8 cellular contexts compared by ENCODE assay signal in genomic region chr5:119299615-119300310, GRCh38. TPM values are rescaled to one million over a fixed set of nuclear protein-coding genes. Genes with fewer than 3 reads are reported as not detected.
A peak's percentile ranks its signal among the peaks of the same experiment; 100 is the strongest.
DNase-seq lines count a peak whose midpoint lies in the region; ATAC-seq and TF ChIP-seq lines count a peak whose summit lies in the region.
"Not testable (repeated sequence)": the region's sequence is repeated elsewhere in the genome, so short reads cannot be mapped to it uniquely, and the experiment has no call there.

No MANE protein-coding gene starts in this region.

- H3K36me3 Mint-ChIP-seq in T-helper 2 cell treated with Interferon-gamma antibody and Interleukin-4, amounts not matched to agents 5 μg/mL and 100 μg/mL, for 36 hours (ENCODE audit: low read depth) = peaks cover 68% of the 10 kb centered on the region
- peaks cover 69% of the 10 kb centered on the region for H3K36me3 Mint-ChIP-seq in activated CD8-positive, alpha-beta T cell treated with anti-CD3 and anti-CD28 coated beads, Interleukin-2, amount 10 ng/mL, durations not matched to agents 7 days and 5 days (ENCODE audit: low read depth)
- H3K36me3 Mint-ChIP-seq in activated T-helper 2 cell treated with anti-CD3 and anti-CD28 coated beads, Interferon-gamma antibody, Interleukin-2, Interleukin-4, amounts not matched to agents 10 μg/mL and 5 μg/mL and 100 μg/mL, durations not matched to agents 14 hours and 24 hours and 36 hours (ENCODE audit: low read depth) = peaks cover 37% of the 10 kb centered on the region

- H3K79me2 ChIP-seq in DND-41 (ENCODE audit: insufficient read depth, low read length) = peaks cover 63% of the 10 kb centered on the region

- H3K4me3 ChIP-seq in DND-41 (ENCODE audit: low read depth in 1 of 2, low read length in 2 of 2); colonic mucosa: not testable (repeated sequence)

- not testable (repeated sequence) for H3K4me2 ChIP-seq in DND-41 (ENCODE audit: insufficient read depth, low read length)

- H3K4me3 Mint-ChIP-seq in T-helper 2 cell treated with Interferon-gamma antibody and Interleukin-4, amounts not matched to agents 5 μg/mL and 100 μg/mL, for 36 hours = peak overlapping the region; percentile 91
- H3K4me3 Mint-ChIP-seq in activated CD8-positive, alpha-beta T cell treated with anti-CD3 and anti-CD28 coated beads, Interleukin-2, amount 10 ng/mL, durations not matched to agents 7 days and 5 days = peak overlapping the region; percentile 81
- H3K4me3 Mint-ChIP-seq in activated T-helper 2 cell treated with anti-CD3 and anti-CD28 coated beads, Interferon-gamma antibody, Interleukin-2, Interleukin-4, amounts not matched to agents 10 μg/mL and 5 μg/mL and 100 μg/mL, durations not matched to agents 14 hours and 24 hours and 36 hours (ENCODE audit: low read depth) = peak overlapping the region; percentile 81

- peaks cover 56% of the 10 kb centered on the region for H3K4me1 ChIP-seq in DND-41 (ENCODE audit: insufficient read depth, low read length)
- H3K4me1 ChIP-seq in colonic mucosa = not testable (repeated sequence)

- CTCF ChIA-PET in activated CD8-positive, alpha-beta T cell treated with anti-CD3 and anti-CD28 coated beads, Interleukin-2, amount 10 ng/mL, durations not matched to agents 7 days and 5 days (lab: Charles Lee) = interaction anchor here (1.0 to 2.8 kb wide), 9 partner anchors 8 to 311 kb away, joined by 3 to 16 read pairs (median 4); partner anchors contain the start of gene DTWD2

- not testable (repeated sequence) for ATAC-seq in DND-41 (ENCODE audit: insufficient read depth, low read depth)
- ATAC-seq in activated CD8-positive, alpha-beta T cell treated with anti-CD3 and anti-CD28 coated beads, Interleukin-2, amount 10 ng/mL, durations not matched to agents 7 days and 5 days = peak; percentile 42
- peak; percentile 34 for ATAC-seq in stimulated activated naive CD8-positive, alpha-beta T cell treated with anti-CD3 and anti-CD28 coated beads, Interleukin-15, Interleukin-2, amounts not matched to agents 100 U/mL and 50 U/mL, for 24 hours

- POLR2A ChIA-PET in activated CD8-positive, alpha-beta T cell treated with anti-CD3 and anti-CD28 coated beads, Interleukin-2, amount 10 ng/mL, durations not matched to agents 7 days and 5 days (lab: Charles Lee) = interaction anchor here (1.0 to 1.7 kb wide), 6 partner anchors 9 to 41 kb away, joined by 3 to 8 read pairs (median 4); no protein-coding TSS in a partner anchor

- H3K9me3 Mint-ChIP-seq in T-helper 2 cell treated with Interferon-gamma antibody and Interleukin-4, amounts not matched to agents 5 μg/mL and 100 μg/mL, for 36 hours; activated CD8-positive, alpha-beta T cell treated with anti-CD3 and anti-CD28 coated beads, Interleukin-2, amount 10 ng/mL, durations not matched to agents 7 days and 5 days (ENCODE audit: insufficient read depth); activated T-helper 2 cell treated with anti-CD3 and anti-CD28 coated beads, Interferon-gamma antibody, Interleukin-2, Interleukin-4, amounts not matched to agents 10 μg/mL and 5 μg/mL and 100 μg/mL, durations not matched to agents 14 hours and 24 hours and 36 hours: not testable (repeated sequence)

- H3K4me1 Mint-ChIP-seq in T-helper 2 cell treated with Interferon-gamma antibody and Interleukin-4, amounts not matched to agents 5 μg/mL and 100 μg/mL, for 36 hours (ENCODE audit: low read depth) = peaks cover 57% of the 10 kb centered on the region
- peaks cover 78% of the 10 kb centered on the region for H3K4me1 Mint-ChIP-seq in activated CD8-positive, alpha-beta T cell treated with anti-CD3 and anti-CD28 coated beads, Interleukin-2, amount 10 ng/mL, durations not matched to agents 7 days and 5 days (ENCODE audit: low read depth)
- H3K4me1 Mint-ChIP-seq in activated T-helper 2 cell treated with anti-CD3 and anti-CD28 coated beads, Interferon-gamma antibody, Interleukin-2, Interleukin-4, amounts not matched to agents 10 μg/mL and 5 μg/mL and 100 μg/mL, durations not matched to agents 14 hours and 24 hours and 36 hours (ENCODE audit: low read depth) = peaks cover 55% of the 10 kb centered on the region

- intact Hi-C loops in activated T-helper 2 cell treated with anti-CD3 and anti-CD28 coated beads, Interferon-gamma antibody, Interleukin-2, Interleukin-4, amounts not matched to agents 10 μg/mL and 5 μg/mL and 100 μg/mL, durations not matched to agents 14 hours and 24 hours and 36 hours (cut with micrococcal nuclease) = loop anchor here (1.0 kb wide), 1 partner anchor 9 kb away; no protein-coding TSS in a partner anchor
- intact Hi-C loops in colonic mucosa (cut with DNase I) = not testable (repeated sequence)

- not testable (repeated sequence) for TF ChIP-seq CTCF in DND-41 (IDR thresholded peaks at IDR 0.05; ENCODE audit: borderline replicate concordance, extremely low read depth, low read length, poor library complexity, severe bottlenecking); colonic mucosa (IDR thresholded peaks at IDR 0.05)

- H3K36me3 ChIP-seq in DND-41 (ENCODE audit: insufficient read depth, low read length); colonic mucosa: not testable (repeated sequence)

- not testable (repeated sequence) for H3K27me3 Mint-ChIP-seq in T-helper 2 cell treated with Interferon-gamma antibody and Interleukin-4, amounts not matched to agents 5 μg/mL and 100 μg/mL, for 36 hours (ENCODE audit: low read depth); activated CD8-positive, alpha-beta T cell treated with anti-CD3 and anti-CD28 coated beads, Interleukin-2, amount 10 ng/mL, durations not matched to agents 7 days and 5 days (ENCODE audit: low read depth); activated T-helper 2 cell treated with anti-CD3 and anti-CD28 coated beads, Interferon-gamma antibody, Interleukin-2, Interleukin-4, amounts not matched to agents 10 μg/mL and 5 μg/mL and 100 μg/mL, durations not matched to agents 14 hours and 24 hours and 36 hours (ENCODE audit: low read depth)

- H4K20me1 ChIP-seq in DND-41 (ENCODE audit: insufficient read depth, low read length) = not testable (repeated sequence)

- H2AFZ ChIP-seq in DND-41 (ENCODE audit: low read depth, low read length) = not testable (repeated sequence)

- H3K9me3 ChIP-seq in DND-41 (ENCODE audit: insufficient read depth, low read length, severe bottlenecking); colonic mucosa: not testable (repeated sequence)

- peak overlapping the region; percentile 99 for H3K27ac ChIP-seq in DND-41 (ENCODE audit: low read length)
- not testable (repeated sequence) for H3K27ac ChIP-seq in colonic mucosa

- peak overlapping the region; percentile 92 for H3K27ac Mint-ChIP-seq in T-helper 2 cell treated with Interferon-gamma antibody and Interleukin-4, amounts not matched to agents 5 μg/mL and 100 μg/mL, for 36 hours
- peak overlapping the region; percentile 84 for H3K27ac Mint-ChIP-seq in activated CD8-positive, alpha-beta T cell treated with anti-CD3 and anti-CD28 coated beads, Interleukin-2, amount 10 ng/mL, durations not matched to agents 7 days and 5 days
- peak overlapping the region; percentile 94 for H3K27ac Mint-ChIP-seq in activated T-helper 2 cell treated with anti-CD3 and anti-CD28 coated beads, Interferon-gamma antibody, Interleukin-2, Interleukin-4, amounts not matched to agents 10 μg/mL and 5 μg/mL and 100 μg/mL, durations not matched to agents 14 hours and 24 hours and 36 hours

- DNase-seq in DND-41 (peak; percentile 75), colonic mucosa (peak; percentile 40), putamen (ENCODE audit: low spot score) (peak; percentile 5)
- peak; percentile 88 for DNase-seq in T-helper 2 cell treated with Interferon-gamma antibody and Interleukin-4, amounts not matched to agents 5 μg/mL and 100 μg/mL, for 36 hours (ENCODE audit: low spot score)
- peak; percentile 86 for DNase-seq in activated CD8-positive, alpha-beta T cell treated with anti-CD3 and anti-CD28 coated beads, Interleukin-2, amount 10 ng/mL, durations not matched to agents 7 days and 5 days
- peak; percentile 80 for DNase-seq in activated T-helper 2 cell treated with anti-CD3 and anti-CD28 coated beads, Interferon-gamma antibody, Interleukin-2, Interleukin-4, amounts not matched to agents 10 μg/mL and 5 μg/mL and 100 μg/mL, durations not matched to agents 14 hours and 24 hours and 36 hours (ENCODE audit: low spot score)
- peak; percentile 70 to 94 (median 81) for DNase-seq in stimulated activated CD4-positive, alpha-beta T cell treated with anti-CD3 and anti-CD28 coated beads, TNF-alpha, amount 100 ng/mL, for 48 hours (ENCODE audit: low read depth in 3 of 3)
- peak; percentile 89 for DNase-seq in stimulated activated naive CD8-positive, alpha-beta T cell treated with anti-CD3 and anti-CD28 coated beads, Interleukin-15, Interleukin-2, amounts not matched to agents 100 U/mL and 50 U/mL, for 24 hours

- not testable (repeated sequence) for H3K9ac ChIP-seq in DND-41 (ENCODE audit: low read depth, low read length); colonic mucosa (ENCODE audit: low read depth in 2 of 2, low read length in 2 of 2)

- H3K27me3 ChIP-seq in DND-41 (ENCODE audit: insufficient read depth, low read length, poor library complexity); colonic mucosa: not testable (repeated sequence)

RNA-seq across cellular contexts. Expression of gene TNFAIP8, which starts 56.1 kb away (rescaled TPM):
- 100 to 1,000 TPM; 123 to 127 TPM for total RNA-seq in activated CD8-positive, alpha-beta T cell treated with anti-CD3 and anti-CD28 coated beads, Interleukin-2, amount 10 ng/mL, durations not matched to agents 7 days and 5 days
- total RNA-seq in activated T-helper 2 cell treated with anti-CD3 and anti-CD28 coated beads, Interferon-gamma antibody, Interleukin-2, Interleukin-4, amounts not matched to agents 10 μg/mL and 5 μg/mL and 100 μg/mL, durations not matched to agents 14 hours and 24 hours and 36 hours = 112 and 117 TPM in 2 replicates
- 10 to 100 TPM; 11.0 to 12.7 TPM for total RNA-seq in colonic mucosa

Comparison
In these comparisons a context has a peak if more than half of its experiments do, and no peak if none do; other contexts are left out.
1. DNase-seq: peak in every context shown above with its lines; median percentile 89 in stimulated activated naive CD8-positive, alpha-beta T cell treated with anti-CD3 and anti-CD28 coated beads, Interleukin-15, Interleukin-2, amounts not matched to agents 100 U/mL and 50 U/mL, for 24 hours; 88 in T-helper 2 cell treated with Interferon-gamma antibody and Interleukin-4, amounts not matched to agents 5 μg/mL and 100 μg/mL, for 36 hours; 86 in activated CD8-positive, alpha-beta T cell treated with anti-CD3 and anti-CD28 coated beads, Interleukin-2, amount 10 ng/mL, durations not matched to agents 7 days and 5 days; 81 in stimulated activated CD4-positive, alpha-beta T cell treated with anti-CD3 and anti-CD28 coated beads, TNF-alpha, amount 100 ng/mL, for 48 hours; 80 in activated T-helper 2 cell treated with anti-CD3 and anti-CD28 coated beads, Interferon-gamma antibody, Interleukin-2, Interleukin-4, amounts not matched to agents 10 μg/mL and 5 μg/mL and 100 μg/mL, durations not matched to agents 14 hours and 24 hours and 36 hours; 75 in DND-41; 40 in colonic mucosa; 5 in putamen.